11 cellular contexts compared by ENCODE assay signal in the genomic region with DNA sequence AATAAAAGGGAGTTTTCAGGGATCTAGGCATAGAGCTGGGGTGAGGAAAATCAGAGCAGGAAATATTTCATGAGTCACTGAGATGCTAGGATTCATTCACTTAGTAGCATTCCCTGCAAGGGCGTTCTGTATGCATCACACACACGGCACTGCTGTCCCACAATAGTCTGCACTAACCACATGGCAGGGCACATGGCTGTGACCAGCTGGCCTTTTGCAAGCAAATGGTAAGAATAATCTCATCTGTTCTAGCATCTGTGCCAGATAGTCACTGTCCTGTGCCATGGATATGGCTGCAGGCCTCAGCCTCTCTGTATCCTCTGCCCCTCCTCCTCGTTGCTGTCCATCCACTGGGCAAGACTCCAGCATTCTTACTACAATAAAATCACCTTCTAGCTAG. TPM values are rescaled to one million over a fixed set of nuclear protein-coding genes. Genes with fewer than 3 reads are reported as not detected.
DNase-seq lines count a peak whose midpoint lies in the region; ATAC-seq, FAIRE-seq and TF ChIP-seq lines count a peak whose summit lies in the region.
"Had no signal": no experiment of that assay in that cellular context is flagged by ENCODE, and none has a peak within 500 bp of the region (broad histone marks: within the 10 kb centered on the region; RNA-seq: fewer than 3 reads in every experiment).

No MANE protein-coding gene starts in this region.

- no peaks in the 10 kb centered on the region for H3K9me2 ChIP-seq in PC-3 (replicated peaks; ENCODE audit: low read length)

- peak overlapping the region; percentile 78 for H3K27ac Mint-ChIP-seq in osteocyte (ENCODE audit: unreplicated experiment)
- H3K27ac Mint-ChIP-seq: activated CD4-positive, alpha-beta T cell treated with anti-CD3 and anti-CD28 coated beads, Interleukin-2, amount 10 ng/mL, durations not matched to agents 7 days and 5 days had no signal

- no peak for TF ChIP-seq CTCF in AG10803 (conservative IDR thresholded peaks at IDR 0.05; ENCODE audit: low read length)
- no peak for TF ChIP-seq CTCF in PC-3 (conservative IDR thresholded peaks at IDR 0.05; ENCODE audit: low read depth, low read length)
- no peak for TF ChIP-seq CTCF in esophagus muscularis mucosa (IDR thresholded peaks at IDR 0.05)
- TF ChIP-seq CTCF in osteocyte (IDR thresholded peaks at IDR 0.05): no peak

- H3K9ac ChIP-seq in PC-3 (ENCODE audit: low read length): no peak overlapping the region

- peak overlapping the region; percentile 54 for H2AFZ ChIP-seq in PC-3 (ENCODE audit: low read length)

- H3K27me3 ChIP-seq in PC-3 (ENCODE audit: low read length) (no peaks in the 10 kb centered on the region), esophagus muscularis mucosa (no peaks in the 10 kb centered on the region)

- no peaks in the 10 kb centered on the region for H3K79me2 ChIP-seq in PC-3 (ENCODE audit: low read length)

- CTCF ChIA-PET in PC-3 (lab: Charles Lee): interaction anchor here (0.6 kb wide), 1 partner anchor 114 kb away, joined by 3 read pairs; no protein-coding TSS in a partner anchor

- DNase-seq in AG10803 (ENCODE audit: low read depth) (peak; percentile 92), PC-3 (peak; percentile 51), esophagus muscularis mucosa (ENCODE audit: extremely low spot score) (no peak), osteocyte (ENCODE audit: extremely low spot score, unreplicated experiment) (no peak), NOMO-1 (lab: John Stamatoyannopoulos, UW; ENCODE audit: unreplicated experiment in 2 of 2) (no peak), GM12892 (ENCODE audit: insufficient read length) (no peak)
- no peak for DNase-seq in stimulated activated CD8-positive, alpha-beta memory T cell treated with anti-CD3 and anti-CD28 coated beads, Interleukin-4, amount 100 ng/mL, for 48 hours
- DNase-seq: activated CD4-positive, alpha-beta T cell treated with anti-CD3 and anti-CD28 coated beads, Interleukin-2, amount 10 ng/mL, durations not matched to agents 7 days and 5 days; RPMI8226; stimulated activated naive CD4-positive, alpha-beta T cell treated with Interleukin-2 at 50 U/mL for 16 hours had no signal

- no peak for TF ChIP-seq EP300 in esophagus muscularis mucosa (IDR thresholded peaks at IDR 0.05)

- H3K36me3 ChIP-seq in PC-3 (ENCODE audit: low read depth, low read length) (no peaks in the 10 kb centered on the region), esophagus muscularis mucosa (peaks cover 0 to 37% (median 20%) of the 10 kb centered on the region in 4 donors)

- POLR2A ChIA-PET in PC-3 (lab: Charles Lee; ENCODE audit: unreplicated experiment): interaction anchor here (0.6 kb wide), 1 partner anchor 48 kb away, joined by 3 read pairs; no protein-coding TSS in a partner anchor

- 47% methylated on average over 3 of the region's 3 CpGs for WGBS in esophagus muscularis mucosa

- H3K27ac ChIP-seq in PC-3 (ENCODE audit: low read length) (no peak overlapping the region), esophagus muscularis mucosa (replicated peaks in 1 of 4) (peak overlapping the region; percentile 77 to 87 (median 84))

- intact Hi-C loops in PC-3 (cut with micrococcal nuclease) (no loop called here), esophagus muscularis mucosa (cut with DNase I) (loop anchor here (5.0 kb wide), 1 partner anchor 37 kb away; a partner anchor contains a TSS)

- no peak overlapping the region for H3K4me2 ChIP-seq in PC-3 (ENCODE audit: low read length)

- H3K4me1 ChIP-seq in PC-3 (ENCODE audit: insufficient read depth, low read length): 0 out of 2 replicates have a peak, but pooled peaks cover 9% of the 10 kb centered on the region
- H3K4me1 ChIP-seq in esophagus muscularis mucosa: peaks cover 11 to 81% (median 72%) of the 10 kb centered on the region in 4 donors

- H3K9me3 ChIP-seq in PC-3 (ENCODE audit: low read length) (no peaks in the 10 kb centered on the region), esophagus muscularis mucosa (no peaks in the 10 kb centered on the region)

- ATAC-seq in PC-3 (peak; percentile 92), HG03039 (IDR thresholded peaks at IDR 0.05; ENCODE audit: unreplicated experiment) (no peak)

- no TSS peak for BruUV-seq in PC-3 (replicated peaks; lab: Mats Ljungman, UMichigan)

- H3K27me3 Mint-ChIP-seq in osteocyte (ENCODE audit: unreplicated experiment): no peaks in the 10 kb centered on the region

- TF ChIP-seq POLR2A in esophagus muscularis mucosa (IDR thresholded peaks at IDR 0.05; ENCODE audit: low read depth) (no peak), GM12892 (IDR thresholded peaks at IDR 0.05; ENCODE audit: low read depth, low read length) (no peak)

- FAIRE-seq in GM12892 (lab: Jason Lieb, UNC): no peak

- no peaks in the 10 kb centered on the region for H4K20me1 ChIP-seq in PC-3 (ENCODE audit: low read length)

- no peaks in the 10 kb centered on the region for H3K9me3 Mint-ChIP-seq in osteocyte (ENCODE audit: unreplicated experiment)
- H3K9me3 Mint-ChIP-seq: activated CD4-positive, alpha-beta T cell treated with anti-CD3 and anti-CD28 coated beads, Interleukin-2, amount 10 ng/mL, durations not matched to agents 7 days and 5 days had no signal

- no peak overlapping the region for H3K4me3 Mint-ChIP-seq in osteocyte (ENCODE audit: unreplicated experiment)
- H3K4me3 Mint-ChIP-seq: activated CD4-positive, alpha-beta T cell treated with anti-CD3 and anti-CD28 coated beads, Interleukin-2, amount 10 ng/mL, durations not matched to agents 7 days and 5 days had no signal

- H3K36me3 Mint-ChIP-seq in osteocyte (ENCODE audit: unreplicated experiment): peaks cover 19% of the 10 kb centered on the region

- peaks cover 46% of the 10 kb centered on the region for H3K4me1 Mint-ChIP-seq in osteocyte (ENCODE audit: unreplicated experiment)
- H3K4me1 Mint-ChIP-seq: activated CD4-positive, alpha-beta T cell treated with anti-CD3 and anti-CD28 coated beads, Interleukin-2, amount 10 ng/mL, durations not matched to agents 7 days and 5 days had no signal

- no peaks in the 10 kb centered on the region for H3F3A ChIP-seq in PC-3 (ENCODE audit: low read length, unreplicated experiment)

- H3K4me3 ChIP-seq in AG10803 (ENCODE audit: low read length) (no peak overlapping the region; the same call in 1 of the 2 replicates), PC-3 (ENCODE audit: low read length) (no peak overlapping the region), esophagus muscularis mucosa (no peak overlapping the region)

RNA-seq across cellular contexts. Expression of a gene that starts 37.8 kb away (rescaled TPM):
- total RNA-seq in PC-3 (2014; rRNA removed) (4.4 and 7.3 TPM in 2 replicates), esophagus muscularis mucosa (100 to 1,000 TPM in 1 of 4 donors, 10 to 100 TPM in 3; 87.2 to 119 (median 90.8) TPM), osteocyte (17.9 and 22.4 TPM in 2 replicates)
- 0.19 TPM for polyA plus RNA-seq in GM12892 (2012; ENCODE audit: missing spikeins)
- total RNA-seq: activated CD4-positive, alpha-beta T cell treated with anti-CD3 and anti-CD28 coated beads, Interleukin-2, amount 10 ng/mL, durations not matched to agents 7 days and 5 days had no signal

Comparison
In these comparisons a context has a peak if more than half of its experiments do, and no peak if none do; other contexts are left out.
1. DNase-seq: peak in AG10803 (single experiment) and PC-3 (single experiment); none in esophagus muscularis mucosa (single experiment), osteocyte (single experiment), stimulated activated CD8-positive, alpha-beta memory T cell treated with anti-CD3 and anti-CD28 coated beads, Interleukin-4, amount 100 ng/mL, for 48 hours (single experiment), NOMO-1 (0 of 2) and GM12892 (single experiment).